In the genomic region with DNA sequence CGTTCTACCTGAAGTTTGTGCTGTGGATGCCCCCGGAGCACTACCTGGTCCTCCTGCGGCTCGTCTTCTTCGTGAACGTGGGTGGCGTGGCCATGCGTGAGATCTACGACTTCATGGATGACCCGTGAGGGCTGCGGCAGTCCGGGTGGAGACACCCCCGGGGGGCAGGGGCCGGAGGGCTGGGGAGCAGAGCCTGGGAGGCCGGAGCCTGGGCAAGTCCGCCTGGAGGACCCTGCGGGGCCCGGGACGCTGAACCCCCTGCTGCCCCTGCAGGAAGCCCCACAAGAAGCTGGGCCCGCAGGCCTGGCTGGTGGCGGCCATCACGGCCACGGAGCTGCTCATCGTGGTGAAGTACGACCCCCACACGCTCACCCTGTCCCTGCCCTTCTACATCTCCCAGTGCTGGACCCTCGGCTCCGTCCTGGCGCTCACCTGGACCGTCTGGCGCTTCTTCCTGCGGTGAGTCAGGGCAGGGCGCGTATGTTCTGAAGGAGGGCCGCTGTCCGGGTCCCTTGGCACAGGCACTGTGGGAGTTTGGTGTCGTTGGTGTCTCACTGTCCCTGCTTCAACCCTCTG, we compare ENCODE assay signal across 21 cellular contexts. TPM values are rescaled to one million over a fixed set of nuclear protein-coding genes. Genes with fewer than 3 reads are reported as not detected.
"Had no signal": no experiment of that assay in that cellular context is flagged by ENCODE, and none has a peak within 500 bp of the region (broad histone marks: within the 10 kb centered on the region; RNA-seq: fewer than 3 reads in every experiment).

No MANE protein-coding gene starts in this region.

- H3K36me3 Mint-ChIP-seq: immature natural killer cell, naive B cell had no signal

- H3K4me1 Mint-ChIP-seq: immature natural killer cell, nephron had no signal

- H3K27ac Mint-ChIP-seq: immature natural killer cell, nephron had no signal

- H3K4me3 ChIP-seq: coronary artery, heart left ventricle, left ventricle myocardium inferior, lung, sigmoid colon, skin epidermis had no signal

- H3K27me3 ChIP-seq: heart left ventricle, sigmoid colon had no signal

- H3K4me3 Mint-ChIP-seq: immature natural killer cell, naive B cell, nephron had no signal

- H3K27ac ChIP-seq: coronary artery, heart left ventricle, left ventricle myocardium inferior, sigmoid colon, skin epidermis had no signal

- H3K9me3 ChIP-seq: heart left ventricle, left ventricle myocardium inferior, sigmoid colon had no signal

- DNase-seq: effector memory CD4-positive, alpha-beta T cell; immature natural killer cell; left cardiac atrium; left ventricle myocardium inferior; mesendoderm; naive B cell; sigmoid colon; stimulated activated CD4-positive, alpha-beta T cell treated with anti-CD3 and anti-CD28 coated beads, Interleukin-2, amount 100 ng/mL, for 24 hours; stimulated activated naive CD4-positive, alpha-beta T cell treated with Interleukin-2 at 50 U/mL for 16 hours; trophoblast cell had no signal

- H3K27me3 Mint-ChIP-seq: naive B cell had no signal

- ATAC-seq: esophagus mucosa, heart left ventricle, left cardiac atrium had no signal

- H3K4me1 ChIP-seq: heart left ventricle, left ventricle myocardium inferior, sigmoid colon had no signal

- H3K9me3 Mint-ChIP-seq: immature natural killer cell, naive B cell, nephron had no signal

- FAIRE-seq: endometrium, frontal cortex, keratinocyte had no signal

RNA-seq across cellular contexts. Expression of gene ANO9, which starts 47.9 kb away (rescaled TPM):
- total RNA-seq: chondrocyte, fibroblast of lung, frontal cortex had no signal
- polyA plus RNA-seq: fibroblast of lung had no signal
